In genomic region chr20:36102809-36103596, GRCh38 we compare ENCODE assay signal across 2 cellular contexts.
TF ChIP-seq lines count a peak whose summit lies in the region.

No MANE protein-coding gene starts in this region.

TF ChIP-seq in SK-N-SH treated with all-trans-retinoic acid at 6 μM for 48 hours, 23 proteins besides CTCF, POLR2A, EP300 and RAD21 (continued from another document):
- no peak for TF ChIP-seq PATZ1 (CRISPR knock-in tag; IDR thresholded peaks at IDR 0.05; ENCODE audit: borderline replicate concordance)
- TF ChIP-seq ZNF8 (CRISPR knock-in tag; IDR thresholded peaks at IDR 0.05) = no peak
- TF ChIP-seq POU6F1 (CRISPR knock-in tag; IDR thresholded peaks at IDR 0.05; ENCODE audit: borderline replicate concordance, low read depth) = no peak
- no peak for TF ChIP-seq ARNTL (CRISPR knock-in tag; IDR thresholded peaks at IDR 0.05; ENCODE audit: borderline replicate concordance, low read depth)
- TF ChIP-seq ZFP3 (CRISPR knock-in tag; IDR thresholded peaks at IDR 0.05) = no peak

TF ChIP-seq in SK-N-SH, 30 proteins besides CTCF, POLR2A, EP300 and RAD21 (continued from another document):
- no peak for TF ChIP-seq FOXJ3 (CRISPR knock-in tag; IDR thresholded peaks at IDR 0.05)
- TF ChIP-seq JUND (IDR thresholded peaks at IDR 0.05) = no peak
- no peak for TF ChIP-seq RXRA (IDR thresholded peaks at IDR 0.05; ENCODE audit: borderline replicate concordance, low read depth)
- no peak for TF ChIP-seq MAX (IDR thresholded peaks at IDR 0.05; ENCODE audit: low read depth)
TF ChIP-seq in SK-N-SH: peak in this region for 0.
